Comparison of ENCODE assay signal across 29 cellular contexts in the genomic region with DNA sequence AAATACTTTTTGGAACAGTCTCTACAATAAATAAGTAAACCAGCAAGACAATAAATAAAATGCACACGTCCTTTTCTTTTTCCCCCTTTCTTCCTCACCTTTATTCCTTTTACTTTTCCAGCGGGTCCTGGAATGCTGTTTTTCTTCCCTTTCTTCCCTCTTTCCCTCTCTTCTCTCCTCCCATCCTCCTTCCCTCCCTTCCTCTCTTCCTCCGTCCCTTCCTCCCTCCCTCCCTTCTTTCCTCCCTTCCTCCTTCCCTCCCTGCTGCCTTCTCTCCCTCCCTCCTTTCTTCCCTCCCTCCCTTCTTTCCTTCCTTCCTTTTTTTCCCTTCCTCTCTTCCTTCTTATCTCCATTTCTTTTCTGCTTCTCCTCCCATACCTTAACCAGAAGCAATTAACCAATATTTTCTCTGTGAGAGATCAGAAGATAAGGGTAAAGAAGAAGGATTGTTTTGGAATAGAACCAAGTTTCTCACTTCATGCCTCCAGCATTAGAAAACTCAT. TPM values are rescaled to one million over a fixed set of nuclear protein-coding genes. Genes with fewer than 3 reads are reported as not detected.
DNase-seq lines count a peak whose midpoint lies in the region; ATAC-seq and TF ChIP-seq lines count a peak whose summit lies in the region.
"Had no signal": no experiment of that assay in that cellular context is flagged by ENCODE, and none has a peak within 500 bp of the region (broad histone marks: within the 10 kb centered on the region; RNA-seq: fewer than 3 reads in every experiment).

No MANE protein-coding gene starts in this region.

- no peaks in the 10 kb centered on the region for H3K9me3 ChIP-seq in body of pancreas
- no peaks in the 10 kb centered on the region for H3K9me3 ChIP-seq in muscle layer of duodenum (ENCODE audit: control insufficient read depth in 1 of 2, low read length in 2 of 2)
- H3K9me3 ChIP-seq: esophagus muscularis mucosa, heart left ventricle had no signal

- peaks cover 3% of the 10 kb centered on the region for H3K9me3 Mint-ChIP-seq in activated naive CD8-positive, alpha-beta T cell (ENCODE audit: low read depth)
- H3K9me3 Mint-ChIP-seq in activated naive CD8-positive, alpha-beta T cell treated with anti-CD3 and anti-CD28 coated beads, Interleukin-2, amount 50 U/mL, for 24 hours: peaks cover 4% of the 10 kb centered on the region
- H3K9me3 Mint-ChIP-seq: CD4-positive, alpha-beta memory T cell had no signal

- no peak for ATAC-seq in activated naive CD8-positive, alpha-beta T cell treated with anti-CD3 and anti-CD28 coated beads, Interleukin-2, amount 50 U/mL, for 24 hours
- ATAC-seq in body of pancreas (no peak), GM18867 (IDR thresholded peaks at IDR 0.05; ENCODE audit: unreplicated experiment) (no peak)
- ATAC-seq: activated CD4-positive, alpha-beta T cell treated with anti-CD3 and anti-CD28 coated beads for 36 hours; naive thymus-derived CD8-positive, alpha-beta T cell had no signal

- DNase-seq in activated naive CD8-positive, alpha-beta T cell treated with anti-CD3 and anti-CD28 coated beads, Interleukin-2, amount 50 U/mL, for 24 hours: no peak
- DNase-seq in body of pancreas: no peak
- DNase-seq in NCI-H2196 treated with DMSO at 0.1 percent for 48 hours (lab: John Stamatoyannopoulos, UW; ENCODE audit: unreplicated experiment): no peak
- DNase-seq in 8988T: no peak
- no peak for DNase-seq in T-helper 1 cell
- DNase-seq: ACHN; activated CD4-positive, alpha-beta T cell treated with anti-CD3 and anti-CD28 coated beads for 36 hours; activated T-cell treated with anti-CD3 and anti-CD28 coated beads for 4 hours; CD4-positive, alpha-beta memory T cell; central memory CD4-positive, alpha-beta T cell; dermis blood vessel endothelial cell; DMS 273 treated with DMSO at 0.1 percent for 48 hours; H7; heart left ventricle; Kasumi-1; naive thymus-derived CD8-positive, alpha-beta T cell; NCI-H2107; NCI-H748 treated with DMSO at 0.1 percent for 48 hours; nucleus accumbens; SIG-M5; stimulated activated CD4-positive, alpha-beta T cell treated with anti-CD3 and anti-CD28 coated beads, Interleukin-15, amount 100 ng/mL, for 24 hours; stimulated activated CD4-positive, alpha-beta T cell treated with anti-CD3 and anti-CD28 coated beads, Interleukin-4, amount 100 ng/mL, for 4 hours; substantia nigra had no signal

- H3K36me3 Mint-ChIP-seq in activated naive CD8-positive, alpha-beta T cell: peaks cover 6% of the 10 kb centered on the region
- H3K36me3 Mint-ChIP-seq in activated naive CD8-positive, alpha-beta T cell treated with anti-CD3 and anti-CD28 coated beads, Interleukin-2, amount 50 U/mL, for 24 hours (ENCODE audit: low read depth): peaks cover 9% of the 10 kb centered on the region

- H3K4me3 Mint-ChIP-seq in activated naive CD8-positive, alpha-beta T cell: no peak overlapping the region
- no peak overlapping the region for H3K4me3 Mint-ChIP-seq in activated naive CD8-positive, alpha-beta T cell treated with anti-CD3 and anti-CD28 coated beads, Interleukin-2, amount 50 U/mL, for 24 hours
- H3K4me3 Mint-ChIP-seq: activated CD4-positive, alpha-beta T cell treated with anti-CD3 and anti-CD28 coated beads for 36 hours; B cell; CD4-positive, alpha-beta memory T cell; naive thymus-derived CD8-positive, alpha-beta T cell had no signal

- peak overlapping the region; percentile 66 to 85 (median 85) for H3K27ac ChIP-seq in body of pancreas
- peak overlapping the region; percentile 40 for H3K27ac ChIP-seq in muscle layer of duodenum (ENCODE audit: low read length)
- H3K27ac ChIP-seq: esophagus muscularis mucosa, heart left ventricle had no signal

- peaks cover 49% of the 10 kb centered on the region for H3K4me1 Mint-ChIP-seq in activated naive CD8-positive, alpha-beta T cell (ENCODE audit: low read depth)
- peaks cover 67% of the 10 kb centered on the region for H3K4me1 Mint-ChIP-seq in activated naive CD8-positive, alpha-beta T cell treated with anti-CD3 and anti-CD28 coated beads, Interleukin-2, amount 50 U/mL, for 24 hours

- H3K4me3 ChIP-seq in body of pancreas: no peak overlapping the region
- H3K4me3 ChIP-seq in muscle layer of duodenum (ENCODE audit: low read depth in 1 of 2, low read length in 2 of 2): no peak overlapping the region
- H3K4me3 ChIP-seq: esophagus muscularis mucosa, heart left ventricle had no signal

- no peak for TF ChIP-seq POLR2A in body of pancreas (IDR thresholded peaks at IDR 0.05)

- H3K27ac Mint-ChIP-seq in activated naive CD8-positive, alpha-beta T cell: peak overlapping the region; percentile 67
- H3K27ac Mint-ChIP-seq in activated naive CD8-positive, alpha-beta T cell treated with anti-CD3 and anti-CD28 coated beads, Interleukin-2, amount 50 U/mL, for 24 hours: no peak overlapping the region
- H3K27ac Mint-ChIP-seq: B cell had no signal

- intact Hi-C loops in body of pancreas (cut with DNase I): no loop called here

- H3K27me3 Mint-ChIP-seq in activated naive CD8-positive, alpha-beta T cell: no peaks in the 10 kb centered on the region
- no peaks in the 10 kb centered on the region for H3K27me3 Mint-ChIP-seq in activated naive CD8-positive, alpha-beta T cell treated with anti-CD3 and anti-CD28 coated beads, Interleukin-2, amount 50 U/mL, for 24 hours
- H3K27me3 Mint-ChIP-seq: activated CD4-positive, alpha-beta T cell treated with anti-CD3 and anti-CD28 coated beads for 36 hours; CD4-positive, alpha-beta memory T cell; naive thymus-derived CD8-positive, alpha-beta T cell had no signal

- no peaks in the 10 kb centered on the region for H3K36me3 ChIP-seq in body of pancreas (replicated peaks in 1 of 2; ENCODE audit: insufficient read depth in 1 of 2, low read depth in 2 of 2)
- H3K36me3 ChIP-seq in muscle layer of duodenum (ENCODE audit: control insufficient read depth in 1 of 2, insufficient read depth in 2 of 2, low read length in 2 of 2): no peaks in the 10 kb centered on the region

- WGBS in body of pancreas, 2 donors: 38 to 40% methylated on average over 3 of the region's 3 CpGs

- no peak for TF ChIP-seq CTCF in body of pancreas (IDR thresholded peaks at IDR 0.05)

- H3K4me1 ChIP-seq in body of pancreas (peaks cover 77% of the 10 kb centered on the region), muscle layer of duodenum (ENCODE audit: control insufficient read depth in 1 of 2, insufficient read depth in 2 of 2, low read length in 2 of 2) (peaks cover 0 to 22% of the 10 kb centered on the region in 2 donors)

- H3K27me3 ChIP-seq in body of pancreas: no peaks in the 10 kb centered on the region
- H3K27me3 ChIP-seq in muscle layer of duodenum (ENCODE audit: low read depth, low read length): no peaks in the 10 kb centered on the region
- H3K27me3 ChIP-seq: esophagus muscularis mucosa, heart left ventricle had no signal

RNA-seq across cellular contexts. Expression of a gene that starts 3.3 kb away (rescaled TPM):
- total RNA-seq in body of pancreas: 10 to 100 TPM; 10.9 to 18.2 TPM
- total RNA-seq: B cell had no signal

RNA-seq across cellular contexts. Expression of a gene that starts 8.9 kb away (rescaled TPM):
- 10 to 100 TPM in 1 of 2 donors, 1 to 10 TPM in 1; 5.6 to 19.7 TPM for total RNA-seq in body of pancreas

RNA-seq across cellular contexts. Expression of a gene that starts 17.6 kb away (rescaled TPM):
- 10 to 100 TPM; 40.7 to 60.3 TPM for total RNA-seq in body of pancreas

RNA-seq across cellular contexts. Expression of a gene that starts 19.3 kb away (rescaled TPM):
- total RNA-seq in body of pancreas: 100 to 1,000 TPM in 1 of 2 donors, 1 to 10 TPM in 1; 6.5 to 134 TPM
- total RNA-seq: activated CD4-positive, alpha-beta T cell treated with anti-CD3 and anti-CD28 coated beads for 36 hours; B cell; CD4-positive, alpha-beta memory T cell; dermis blood vessel endothelial cell; H7; kidney epithelial cell had no signal

RNA-seq across cellular contexts. Expression of a gene that starts 34.3 kb away (rescaled TPM):
- 10 to 100 TPM; 19.8 to 23.6 TPM for total RNA-seq in body of pancreas
